8 cellular contexts compared by ENCODE assay signal in genomic region chr5:131514316-131515275, GRCh38.
DNase-seq lines count a peak whose midpoint lies in the region; ATAC-seq and TF ChIP-seq lines count a peak whose summit lies in the region.

No MANE protein-coding gene starts in this region.

- ATAC-seq in HG03095 (IDR thresholded peaks at IDR 0.05; ENCODE audit: unreplicated experiment) (peak; percentile 56), HG02938 (IDR thresholded peaks at IDR 0.05; ENCODE audit: unreplicated experiment) (no peak)
- ATAC-seq in activated CD8-positive, alpha-beta T cell treated with anti-CD3 and anti-CD28 coated beads, Interleukin-2, amount 10 ng/mL, durations not matched to agents 7 days and 5 days: peak; percentile 87

- H3K27me3 ChIP-seq in dorsolateral prefrontal cortex (no peaks in the 10 kb centered on the region), testis (no peaks in the 10 kb centered on the region)

- TF ChIP-seq POLR2A in testis (IDR thresholded peaks at IDR 0.05): no peak

- H3K27ac ChIP-seq in dorsolateral prefrontal cortex (peak overlapping the region in 23 of 59 donors; percentile 2 to 49 (median 24)), testis (no peak overlapping the region)

- TF ChIP-seq CTCF in dorsolateral prefrontal cortex (IDR thresholded peaks at IDR 0.05 in 54 of 56, conservative IDR thresholded peaks at IDR 0.05 in 2 of 56; ENCODE audit: low read depth in 1 of 56, partially characterized antibody in 56 of 56) (no peak), testis (IDR thresholded peaks at IDR 0.05) (no peak)

- peak overlapping the region; percentile 82 for H3K4me3 Mint-ChIP-seq in activated CD8-positive, alpha-beta T cell treated with anti-CD3 and anti-CD28 coated beads, Interleukin-2, amount 10 ng/mL, durations not matched to agents 7 days and 5 days

- peak; percentile 37 for DNase-seq in EL
- peak; percentile 53 for DNase-seq in activated CD8-positive, alpha-beta T cell treated with anti-CD3 and anti-CD28 coated beads, Interleukin-2, amount 10 ng/mL, durations not matched to agents 7 days and 5 days
- peak; percentile 25 for DNase-seq in myocyte (ENCODE audit: low read depth)
- no peak for DNase-seq in ACHN
- no peak for DNase-seq in dorsolateral prefrontal cortex
- no peak for DNase-seq in testis

- intact Hi-C loops in dorsolateral prefrontal cortex (cut with DNase I) (no loop called here), testis (cut with DNase I; ENCODE audit: low total_unique reads) (no loop called here)

- CTCF ChIA-PET in activated CD8-positive, alpha-beta T cell treated with anti-CD3 and anti-CD28 coated beads, Interleukin-2, amount 10 ng/mL, durations not matched to agents 7 days and 5 days (lab: Charles Lee): interaction anchor here (0.6 to 1.8 kb wide), 4 partner anchors 12 to 75 kb away, joined by 3 to 10 read pairs (median 6); no protein-coding TSS in a partner anchor

- H3K9me3 Mint-ChIP-seq in activated CD8-positive, alpha-beta T cell treated with anti-CD3 and anti-CD28 coated beads, Interleukin-2, amount 10 ng/mL, durations not matched to agents 7 days and 5 days (ENCODE audit: insufficient read depth): no peaks in the 10 kb centered on the region

- H3K36me3 ChIP-seq in testis (ENCODE audit: low read depth, missing control alignments): no peaks in the 10 kb centered on the region

- peak overlapping the region; percentile 84 for H3K27ac Mint-ChIP-seq in activated CD8-positive, alpha-beta T cell treated with anti-CD3 and anti-CD28 coated beads, Interleukin-2, amount 10 ng/mL, durations not matched to agents 7 days and 5 days

- in situ Hi-C loops in ACHN (cut with HindIII; ENCODE audit: low pct_ligation_motif_present, low pct_unique_long_range_greater_than_20kb, low sequenced_read_pairs): no loop called here

- H3K4me3 ChIP-seq in dorsolateral prefrontal cortex (peak overlapping the region in 5 of 59 donors; percentile 1 to 29 (median 15)), testis (no peak overlapping the region)

- H3K9me3 ChIP-seq in testis: no peaks in the 10 kb centered on the region

- H3K27me3 Mint-ChIP-seq in activated CD8-positive, alpha-beta T cell treated with anti-CD3 and anti-CD28 coated beads, Interleukin-2, amount 10 ng/mL, durations not matched to agents 7 days and 5 days (ENCODE audit: low read depth): no peaks in the 10 kb centered on the region

- no peaks in the 10 kb centered on the region for H3K4me1 ChIP-seq in testis

- H3K36me3 Mint-ChIP-seq in activated CD8-positive, alpha-beta T cell treated with anti-CD3 and anti-CD28 coated beads, Interleukin-2, amount 10 ng/mL, durations not matched to agents 7 days and 5 days (ENCODE audit: low read depth): peaks cover 49% of the 10 kb centered on the region

- POLR2A ChIA-PET in activated CD8-positive, alpha-beta T cell treated with anti-CD3 and anti-CD28 coated beads, Interleukin-2, amount 10 ng/mL, durations not matched to agents 7 days and 5 days (lab: Charles Lee): interaction anchor here (0.7 to 1.5 kb wide), 2 partner anchors 15 to 21 kb away, joined by 3 read pairs; no protein-coding TSS in a partner anchor

- WGBS in testis, 2 donors: 78 to 82% methylated on average over 6 of the region's 6 CpGs

- peaks cover 40% of the 10 kb centered on the region for H3K4me1 Mint-ChIP-seq in activated CD8-positive, alpha-beta T cell treated with anti-CD3 and anti-CD28 coated beads, Interleukin-2, amount 10 ng/mL, durations not matched to agents 7 days and 5 days (ENCODE audit: low read depth)

Comparison
In these comparisons a context has a peak if more than half of its experiments do, and no peak if none do; other contexts are left out.
1. DNase-seq: peak in EL (single experiment), activated CD8-positive, alpha-beta T cell treated with anti-CD3 and anti-CD28 coated beads, Interleukin-2, amount 10 ng/mL, durations not matched to agents 7 days and 5 days (single experiment) and myocyte (single experiment); none in ACHN (single experiment), dorsolateral prefrontal cortex (0 of 10) and testis (single experiment).